8 cellular contexts compared by ENCODE assay signal in the genomic region with DNA sequence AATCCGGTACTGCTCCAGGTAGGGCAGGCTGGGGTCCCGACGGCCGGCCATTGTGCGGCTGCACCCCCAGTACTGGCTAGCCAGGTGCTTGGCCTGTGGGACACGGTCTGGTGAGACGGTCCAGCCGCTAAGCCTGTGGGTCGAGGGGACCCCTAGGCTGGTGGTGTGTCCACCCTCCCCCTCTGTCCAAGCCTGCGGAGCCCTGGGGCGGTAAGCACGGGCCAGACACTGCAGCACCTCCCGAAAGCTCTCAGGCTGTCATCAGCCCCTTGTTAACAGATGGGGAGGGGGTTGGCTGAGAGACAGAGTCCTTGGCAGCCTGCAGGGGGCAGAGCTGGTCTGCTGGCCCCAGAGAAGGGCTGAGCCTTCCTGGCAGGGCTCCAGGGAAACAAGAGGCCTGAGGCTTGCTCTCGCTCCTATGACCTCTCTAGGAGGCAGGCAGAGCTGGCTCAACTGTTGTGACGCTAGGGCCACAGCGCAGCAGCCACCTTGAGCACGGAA. TPM values are rescaled to one million over a fixed set of nuclear protein-coding genes. Genes with fewer than 3 reads are reported as not detected.
DNase-seq lines count a peak whose midpoint lies in the region; ATAC-seq and TF ChIP-seq lines count a peak whose summit lies in the region.

No MANE protein-coding gene starts in this region.

- H3K4me3 ChIP-seq in cardiac fibroblast (replicated peaks in 1 of 2; ENCODE audit: low read depth in 2 of 2, low read length in 2 of 2) (no peak overlapping the region), right lobe of liver (no peak overlapping the region)

- 83% methylated on average over 2 of the region's 17 CpGs for WGBS in right lobe of liver (ENCODE audit: insufficient coverage, low coverage, low lambda C conversion rate, missing lambda C conversion rate)

- DNase-seq in COR-L47 (lab: John Stamatoyannopoulos, UW) = peak; percentile 4
- DNase-seq in KBM-7 = peak; percentile 62
- peak; percentile 41 to 81 for DNase-seq in cardiac fibroblast (ENCODE audit: low read depth in 2 of 2)
- DNase-seq in right lobe of liver = peak in 1 of 3 donors; percentile 58
- no peak for DNase-seq in effector CD8-positive, alpha-beta T cell (lab: John Stamatoyannopoulos, UW)
- DNase-seq in activated CD8-positive, alpha-beta memory T cell treated with anti-CD3 and anti-CD28 coated beads, Interleukin-2, amount 50 U/mL, for 4 hours = no peak

- intact Hi-C loops in right lobe of liver (cut with DNase I) = no loop called here

- H3K27me3 ChIP-seq in right lobe of liver = no peaks in the 10 kb centered on the region

- H3K27ac ChIP-seq in right lobe of liver = no peak overlapping the region

- in situ Hi-C loops in KBM-7 (cut with MboI; ENCODE audit: low pct_unique_long_range_greater_than_20kb, low sequenced_read_pairs) = no loop called here

- H3K36me3 ChIP-seq in right lobe of liver = peaks cover 0 to 54% (median 11%) of the 10 kb centered on the region in 4 donors

- TF ChIP-seq CTCF in cardiac fibroblast (IDR thresholded peaks at IDR 0.05; ENCODE audit: low read depth, low read length) (peak; percentile 37), right lobe of liver (IDR thresholded peaks at IDR 0.05) (peak in 3 of 4 donors; percentile 5 to 37 (median 29))

- H3K9me3 ChIP-seq in right lobe of liver = no peaks in the 10 kb centered on the region

- no peak for TF ChIP-seq POLR2A in right lobe of liver (IDR thresholded peaks at IDR 0.05)

- ATAC-seq in right lobe of liver (peak; percentile 24 to 58 (median 52)), HG02981 (IDR thresholded peaks at IDR 0.05; ENCODE audit: unreplicated experiment) (no peak), GM18868 (IDR thresholded peaks at IDR 0.05; ENCODE audit: unreplicated experiment) (no peak)

- H3K4me1 ChIP-seq in right lobe of liver = no peaks in the 10 kb centered on the region

RNA-seq across cellular contexts. Expression of a gene that starts 11.8 kb away (rescaled TPM):
- total RNA-seq in right lobe of liver = 10 to 100 TPM in 3 of 6 experiments, 1 to 10 TPM in 3; 4.7 to 14.7 (median 9.0) TPM

RNA-seq across cellular contexts. Expression of a gene that starts 37.2 kb away (rescaled TPM):
- 10 to 100 TPM; 58.7 to 81.9 (median 69.5) TPM for total RNA-seq in right lobe of liver

RNA-seq across cellular contexts. Expression of a gene that starts 49.7 kb away (rescaled TPM):
- total RNA-seq in right lobe of liver = 1,000 to 10,000 TPM in 2 of 6 experiments, 100 to 1,000 TPM in 4; 195 to 1,174 (median 649) TPM

Comparison
In these comparisons a context has a peak if more than half of its experiments do, and no peak if none do; other contexts are left out.
1. DNase-seq: peak in COR-L47 (single experiment), KBM-7 (single experiment) and cardiac fibroblast (2 of 2); none in effector CD8-positive, alpha-beta T cell (single experiment) and activated CD8-positive, alpha-beta memory T cell treated with anti-CD3 and anti-CD28 coated beads, Interleukin-2, amount 50 U/mL, for 4 hours (single experiment).
2. ATAC-seq: peak in right lobe of liver (4 of 4); none in HG02981 (single experiment) and GM18868 (single experiment).